ENCODE assay signal across 21 cellular contexts in the genomic region with DNA sequence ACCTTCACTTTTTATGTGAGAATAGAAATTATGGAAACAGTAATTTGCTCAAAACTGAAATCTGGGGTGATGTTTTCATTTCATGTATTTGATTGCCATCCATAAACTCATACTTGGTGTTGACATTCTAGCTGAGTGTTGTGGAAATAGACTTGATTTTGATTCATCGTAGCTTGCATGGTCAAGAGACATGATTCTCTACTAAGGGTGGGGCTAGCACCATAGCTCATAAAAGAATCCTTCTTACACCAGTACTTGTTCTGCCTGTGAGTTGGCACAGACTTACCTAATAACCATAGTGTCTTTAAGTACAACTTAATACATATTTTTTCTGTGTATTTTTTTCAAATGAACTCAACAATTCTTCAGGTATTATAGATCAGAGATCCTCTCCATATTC.
"Had no signal": no experiment of that assay in that cellular context is flagged by ENCODE, and none has a peak within 500 bp of the region (broad histone marks: within the 10 kb centered on the region; RNA-seq: fewer than 3 reads in every experiment).

No MANE protein-coding gene starts in this region.

- ATAC-seq: gastrocnemius medialis; heart left ventricle; stimulated activated naive B cell treated with anti-CD40 and anti-IgM and Interleukin-4, amounts not matched to agents 10 μg/mL and 1 μg/mL and 100 μg/mL, for 72 hours had no signal

- DNase-seq: activated B cell treated with CpG ODN at 0.5 μM for 24 hours; activated CD4-positive, alpha-beta memory T cell treated with anti-CD3 and anti-CD28 coated beads for 36 hours; activated CD4-positive, alpha-beta T cell treated with anti-CD3 and anti-CD28 coated beads for 4 hours; activated effector memory CD4-positive, alpha-beta T cell treated with Interleukin-2 at 50 U/mL for 16 hours; activated T-cell treated with anti-CD3 and anti-CD28 coated beads, Interleukin-2, amount 50 U/mL, for 24 hours; adrenal gland; endodermal cell; gastrocnemius medialis; heart left ventricle; kidney glomerular epithelial cell; occipital lobe; posterior cingulate gyrus; sigmoid colon; spleen; stimulated activated CD4-positive, alpha-beta T cell treated with anti-CD3 and anti-CD28 coated beads, Interleukin-4, amount 100 ng/mL, for 4 hours; stimulated activated naive B cell treated with anti-CD40 and anti-IgM and Interleukin-4, amounts not matched to agents 10 μg/mL and 1 μg/mL and 100 μg/mL, for 72 hours; SW 1271; upper lobe of left lung had no signal

- H3K27me3 Mint-ChIP-seq: activated B cell treated with CpG ODN at 0.5 μM for 24 hours; activated CD4-positive, alpha-beta memory T cell treated with anti-CD3 and anti-CD28 coated beads for 36 hours; activated naive CD4-positive, alpha-beta T cell treated with anti-CD3 and anti-CD28 coated beads, Interleukin-2, amount 50 U/mL, for 24 hours; activated T-cell treated with anti-CD3 and anti-CD28 coated beads, Interleukin-2, amount 50 U/mL, for 24 hours; stimulated activated naive B cell treated with anti-CD40 and anti-IgM and Interleukin-4, amounts not matched to agents 10 μg/mL and 1 μg/mL and 100 μg/mL, for 72 hours had no signal

- H3K27ac ChIP-seq: adrenal gland, gastrocnemius medialis, heart left ventricle, sigmoid colon, thoracic aorta, upper lobe of left lung had no signal

- H3K4me3 Mint-ChIP-seq: activated B cell treated with CpG ODN at 0.5 μM for 24 hours; activated CD4-positive, alpha-beta memory T cell treated with anti-CD3 and anti-CD28 coated beads for 36 hours; activated naive CD4-positive, alpha-beta T cell treated with anti-CD3 and anti-CD28 coated beads, Interleukin-2, amount 50 U/mL, for 24 hours; activated T-cell treated with anti-CD3 and anti-CD28 coated beads, Interleukin-2, amount 50 U/mL, for 24 hours; endodermal cell; stimulated activated naive B cell treated with anti-CD40 and anti-IgM and Interleukin-4, amounts not matched to agents 10 μg/mL and 1 μg/mL and 100 μg/mL, for 72 hours; T-helper 2 cell treated with Interferon-gamma antibody and Interleukin-4, amounts not matched to agents 5 μg/mL and 100 μg/mL, for 36 hours had no signal

- H3K4me1 ChIP-seq: adrenal gland, gastrocnemius medialis had no signal

- H3K9me3 ChIP-seq: adrenal gland, gastrocnemius medialis, heart left ventricle, sigmoid colon, spleen, thoracic aorta, upper lobe of left lung had no signal

- H3K9me3 Mint-ChIP-seq: activated B cell treated with CpG ODN at 0.5 μM for 24 hours; activated CD4-positive, alpha-beta memory T cell treated with anti-CD3 and anti-CD28 coated beads for 36 hours; activated naive CD4-positive, alpha-beta T cell treated with anti-CD3 and anti-CD28 coated beads, Interleukin-2, amount 50 U/mL, for 24 hours; activated T-cell treated with anti-CD3 and anti-CD28 coated beads, Interleukin-2, amount 50 U/mL, for 24 hours; endodermal cell; stimulated activated naive B cell treated with anti-CD40 and anti-IgM and Interleukin-4, amounts not matched to agents 10 μg/mL and 1 μg/mL and 100 μg/mL, for 72 hours; T-helper 2 cell treated with Interferon-gamma antibody and Interleukin-4, amounts not matched to agents 5 μg/mL and 100 μg/mL, for 36 hours had no signal

- H3K27ac Mint-ChIP-seq: activated B cell treated with CpG ODN at 0.5 μM for 24 hours; activated CD4-positive, alpha-beta memory T cell treated with anti-CD3 and anti-CD28 coated beads for 36 hours; endodermal cell; stimulated activated naive B cell treated with anti-CD40 and anti-IgM and Interleukin-4, amounts not matched to agents 10 μg/mL and 1 μg/mL and 100 μg/mL, for 72 hours; T-helper 2 cell treated with Interferon-gamma antibody and Interleukin-4, amounts not matched to agents 5 μg/mL and 100 μg/mL, for 36 hours had no signal

- H3K27me3 ChIP-seq: adrenal gland, gastrocnemius medialis, heart left ventricle, sigmoid colon, spleen, upper lobe of left lung had no signal

- H3K4me1 Mint-ChIP-seq: activated B cell treated with CpG ODN at 0.5 μM for 24 hours had no signal

- H3K4me3 ChIP-seq: adrenal gland, gastrocnemius medialis, heart left ventricle, sigmoid colon, spleen, thoracic aorta, upper lobe of left lung had no signal
